15 cellular contexts compared by ENCODE assay signal in genomic region chr15:47542312-47543094, GRCh38.
DNase-seq lines count a peak whose midpoint lies in the region; TF ChIP-seq lines count a peak whose summit lies in the region.
"Had no signal": no experiment of that assay in that cellular context is flagged by ENCODE, and none has a peak within 500 bp of the region (broad histone marks: within the 10 kb centered on the region; RNA-seq: fewer than 3 reads in every experiment).

No MANE protein-coding gene starts in this region.

- in situ Hi-C loops in astrocyte of the spinal cord (cut with HindIII; ENCODE audit: low sequenced_read_pairs): no loop called here

- no peak for TF ChIP-seq CTCF in astrocyte of the spinal cord (IDR thresholded peaks at IDR 0.05; ENCODE audit: low read depth, low read length)
- TF ChIP-seq CTCF in fibroblast of mammary gland (conservative IDR thresholded peaks at IDR 0.05; ENCODE audit: control insufficient read depth, insufficient read depth, low read depth, low read length): no peak
- TF ChIP-seq CTCF in stomach (IDR thresholded peaks at IDR 0.05): no peak
- no peak for TF ChIP-seq CTCF in PC-9 (conservative IDR thresholded peaks at IDR 0.05)

- peak; percentile 8 for DNase-seq in DMS 273 (lab: John Stamatoyannopoulos, UW; ENCODE audit: unreplicated experiment)
- DNase-seq in DMS 273 treated with DMSO at 0.1 percent for 48 hours (lab: John Stamatoyannopoulos, UW): no peak
- DNase-seq in NCI-H2196 (lab: John Stamatoyannopoulos, UW; ENCODE audit: unreplicated experiment): peak; percentile 30
- peak; percentile 21 for DNase-seq in astrocyte of the spinal cord (ENCODE audit: low read depth, low spot score)
- peak; percentile 8 for DNase-seq in fibroblast of mammary gland (ENCODE audit: low read depth)
- no peak for DNase-seq in stomach
- DNase-seq in PC-9: no peak
- DNase-seq in stimulated activated CD4-positive, alpha-beta T cell treated with anti-CD3 and anti-CD28 coated beads, Interleukin-4, amount 100 ng/mL, for 4 hours: no peak
- DNase-seq: CD8-positive, alpha-beta T cell; COR-L47; DMS53; GF-D8; GOT3 had no signal

- no peaks in the 10 kb centered on the region for H3K36me3 ChIP-seq in stomach
- no peaks in the 10 kb centered on the region for H3K36me3 ChIP-seq in PC-9 (ENCODE audit: low read depth)
- H3K36me3 ChIP-seq: HAP-1 had no signal

- POLR2A ChIA-PET in PC-9 (lab: Charles Lee; ENCODE audit: unreplicated experiment): interaction anchor here (0.6 kb wide), 1 partner anchor 1590 kb away, joined by 4 read pairs; no protein-coding TSS in a partner anchor

- H3K9me2 ChIP-seq in PC-9 (ENCODE audit: insufficient read depth): no peaks in the 10 kb centered on the region

- no peaks in the 10 kb centered on the region for H4K20me1 ChIP-seq in PC-9 (ENCODE audit: insufficient read depth)

- H3F3A ChIP-seq in PC-9 (ENCODE audit: insufficient read depth, low read depth): no peaks in the 10 kb centered on the region

- no peak for TF ChIP-seq POLR2A in stomach (IDR thresholded peaks at IDR 0.05)

- CTCF ChIA-PET in PC-9 (lab: Charles Lee): no interaction called here

- BruUV-seq in PC-9 (replicated peaks; lab: Mats Ljungman, UMichigan): no TSS peak

- no peak for TF ChIP-seq EP300 in stomach (IDR thresholded peaks at IDR 0.05)

- H2AFZ ChIP-seq in PC-9: no peak overlapping the region

- no peak overlapping the region for H3K4me2 ChIP-seq in PC-9

- H3K79me2 ChIP-seq in PC-9 (ENCODE audit: low read depth): no peaks in the 10 kb centered on the region

- H3K27ac ChIP-seq in stomach: no peak overlapping the region
- no peak overlapping the region for H3K27ac ChIP-seq in PC-9
- H3K27ac ChIP-seq: 22Rv1 had no signal

- H3K27me3 ChIP-seq in stomach (no peaks in the 10 kb centered on the region), PC-9 (ENCODE audit: insufficient read depth, low read depth) (no peaks in the 10 kb centered on the region)

- 43 to 85% (median 79%) methylated on average over 2 of the region's 2 CpGs for WGBS in stomach, 5 donors

- peaks cover 0 to 9% (median 0%) of the 10 kb centered on the region in 4 donors for H3K4me1 ChIP-seq in stomach
- no peaks in the 10 kb centered on the region for H3K4me1 ChIP-seq in PC-9 (replicated peaks; ENCODE audit: insufficient read depth)
- H3K4me1 ChIP-seq: HAP-1 had no signal

- H3K9me3 ChIP-seq in stomach (no peaks in the 10 kb centered on the region), PC-9 (ENCODE audit: insufficient read depth, low read depth) (no peaks in the 10 kb centered on the region)
- H3K9me3 ChIP-seq: HAP-1 had no signal

- H3K4me3 ChIP-seq in astrocyte of the spinal cord (ENCODE audit: low read depth, low read length) (no peak overlapping the region), fibroblast of mammary gland (ENCODE audit: control insufficient read depth, low read depth, low read length) (no peak overlapping the region), stomach (no peak overlapping the region), PC-9 (no peak overlapping the region)
- H3K4me3 ChIP-seq: HAP-1 had no signal

- intact Hi-C loops in stomach (cut with DNase I; ENCODE audit: low total_unique reads): no loop called here
- intact Hi-C loops in PC-9 (cut with micrococcal nuclease; ENCODE audit: unreplicated experiment): no loop called here

Comparison
In these comparisons a context has a peak if more than half of its experiments do, and no peak if none do; other contexts are left out.
1. DNase-seq: peak in DMS 273 (single experiment), NCI-H2196 (single experiment), astrocyte of the spinal cord (single experiment) and fibroblast of mammary gland (single experiment); none in DMS 273 treated with DMSO at 0.1 percent for 48 hours (single experiment), stomach (single experiment), PC-9 (0 of 2) and stimulated activated CD4-positive, alpha-beta T cell treated with anti-CD3 and anti-CD28 coated beads, Interleukin-4, amount 100 ng/mL, for 4 hours (0 of 2).